1 cellular context compared by ENCODE assay signal in genomic region chr3:184154909-184155643, GRCh38.
TF ChIP-seq lines count a peak whose summit lies in the region.

TSS of gene DVL3 (plus strand) at chr3:184155377. CDS start at chr3:184155636, 259 bp downstream.

TF ChIP-seq in K562, 482 proteins besides CTCF, POLR2A, EP300 and RAD21 (continued from another document and continues in another):
- no peak for TF ChIP-seq ZBTB2 (IDR thresholded peaks at IDR 0.05)
- TF ChIP-seq NR2F6 (CRISPR knock-in tag; IDR thresholded peaks at IDR 0.05), result no peak
- TF ChIP-seq IFI16 (CRISPR knock-in tag; IDR thresholded peaks at IDR 0.05), result no peak
- TF ChIP-seq FOXA3 (CRISPR knock-in tag; conservative IDR thresholded peaks at IDR 0.05 in 1 of 2, IDR thresholded peaks at IDR 0.05 in 1 of 2), result no peak
- no peak for TF ChIP-seq RBM39 (optimal IDR thresholded peaks at IDR 0.05; ENCODE audit: low read depth, low read length)
- TF ChIP-seq NCOA2 (IDR thresholded peaks at IDR 0.05; ENCODE audit: partially characterized antibody in 2 of 2), result no peak
- TF ChIP-seq HSF4 (CRISPR knock-in tag; IDR thresholded peaks at IDR 0.05; ENCODE audit: borderline replicate concordance), result no peak
- TF ChIP-seq KLF16 (IDR thresholded peaks at IDR 0.05), result no peak
- TF ChIP-seq CHD1 (IDR thresholded peaks at IDR 0.05; ENCODE audit: low read length), result no peak
- TF ChIP-seq MYNN (IDR thresholded peaks at IDR 0.05), result no peak
- TF ChIP-seq MYNN (CRISPR knock-in tag; IDR thresholded peaks at IDR 0.05), result no peak
- TF ChIP-seq RBM17 (IDR thresholded peaks at IDR 0.05; ENCODE audit: borderline replicate concordance, low read depth, low read length), result no peak
- no peak for TF ChIP-seq KAT2B (IDR thresholded peaks at IDR 0.05; ENCODE audit: low read depth, low read length)
- no peak for TF ChIP-seq THRB (CRISPR knock-in tag; conservative IDR thresholded peaks at IDR 0.05)
- TF ChIP-seq L3MBTL2 (IDR thresholded peaks at IDR 0.05), result peak; percentile 88
- TF ChIP-seq NR3C1 (CRISPR knock-in tag; IDR thresholded peaks at IDR 0.05), result no peak
- TF ChIP-seq NR1H2 (CRISPR knock-in tag; IDR thresholded peaks at IDR 0.05), result no peak
- TF ChIP-seq ZNF318 (IDR thresholded peaks at IDR 0.05; ENCODE audit: borderline replicate concordance in 1 of 2, low read depth in 1 of 2), result no peak
- no peak for TF ChIP-seq BRD9 (IDR thresholded peaks at IDR 0.05; ENCODE audit: low read depth, partially characterized antibody)
- TF ChIP-seq ZNF384 (IDR thresholded peaks at IDR 0.05; ENCODE audit: low read depth, low read length), result no peak
- no peak for TF ChIP-seq RAD51 (IDR thresholded peaks at IDR 0.05; ENCODE audit: borderline replicate concordance, low read depth)
- TF ChIP-seq LARP7 (IDR thresholded peaks at IDR 0.05), result no peak
- TF ChIP-seq SNAPC5 (CRISPR knock-in tag; IDR thresholded peaks at IDR 0.05), result no peak
- no peak for TF ChIP-seq MLX (CRISPR knock-in tag; conservative IDR thresholded peaks at IDR 0.05)
- no peak for TF ChIP-seq ZNF551 (CRISPR knock-in tag; IDR thresholded peaks at IDR 0.05)
- TF ChIP-seq MEIS2 (IDR thresholded peaks at IDR 0.05; ENCODE audit: partially characterized antibody), result no peak
- TF ChIP-seq HNRNPL (IDR thresholded peaks at IDR 0.05; ENCODE audit: low read depth, low read length), result no peak
- TF ChIP-seq E2F3 (CRISPR knock-in tag; IDR thresholded peaks at IDR 0.05), result peak; percentile 78; the same call in 1 of the 2 replicates
- TF ChIP-seq HDAC3 (IDR thresholded peaks at IDR 0.05; ENCODE audit: borderline replicate concordance, partially characterized antibody), result no peak
- no peak for TF ChIP-seq JUND (IDR thresholded peaks at IDR 0.05; ENCODE audit: borderline replicate concordance, low read depth, low read length)
- no peak for TF ChIP-seq JUND (tag; IDR thresholded peaks at IDR 0.05; ENCODE audit: borderline replicate concordance, low read depth, low read length)
- no peak for TF ChIP-seq SMARCC2 (IDR thresholded peaks at IDR 0.05; ENCODE audit: low read depth)
- TF ChIP-seq PBX2 (CRISPR knock-in tag; IDR thresholded peaks at IDR 0.05; ENCODE audit: low read depth), result no peak
- no peak for TF ChIP-seq PBX2 (tag; conservative IDR thresholded peaks at IDR 0.05; ENCODE audit: low read depth)
- no peak for TF ChIP-seq CBX5 (IDR thresholded peaks at IDR 0.05; ENCODE audit: borderline replicate concordance, low read depth)
- no peak for TF ChIP-seq ZNF41 (CRISPR knock-in tag; conservative IDR thresholded peaks at IDR 0.05)
- TF ChIP-seq HNRNPK (IDR thresholded peaks at IDR 0.05; ENCODE audit: low read depth, low read length, poor library complexity, severe bottlenecking), result no peak
- TF ChIP-seq CSDE1 (IDR thresholded peaks at IDR 0.05), result no peak
- TF ChIP-seq TSC22D4 (tag; IDR thresholded peaks at IDR 0.05), result no peak
- no peak for TF ChIP-seq ZNF695 (CRISPR knock-in tag; IDR thresholded peaks at IDR 0.05)
- TF ChIP-seq PTTG1 (tag; IDR thresholded peaks at IDR 0.05; ENCODE audit: low read depth), result no peak
- TF ChIP-seq PHB2 (IDR thresholded peaks at IDR 0.05; ENCODE audit: low read depth), result no peak
- no peak for TF ChIP-seq KDM2B (CRISPR knock-in tag; IDR thresholded peaks at IDR 0.05)
- TF ChIP-seq RFX7 (CRISPR knock-in tag; IDR thresholded peaks at IDR 0.05), result no peak
- no peak for TF ChIP-seq ZNF197 (CRISPR knock-in tag; IDR thresholded peaks at IDR 0.05; ENCODE audit: low read depth)
- TF ChIP-seq ZBTB49 (CRISPR knock-in tag; IDR thresholded peaks at IDR 0.05; ENCODE audit: borderline replicate concordance), result no peak
- no peak for TF ChIP-seq RBM25 (IDR thresholded peaks at IDR 0.05; ENCODE audit: low read depth, low read length, severe bottlenecking)
- TF ChIP-seq NFRKB (IDR thresholded peaks at IDR 0.05; ENCODE audit: low read depth), result no peak
- TF ChIP-seq SRF (CRISPR knock-in tag; IDR thresholded peaks at IDR 0.05), result no peak
- TF ChIP-seq ZNF280B (CRISPR knock-in tag; IDR thresholded peaks at IDR 0.05), result no peak
- TF ChIP-seq PREB (CRISPR knock-in tag; IDR thresholded peaks at IDR 0.05), result no peak
- no peak for TF ChIP-seq FOXM1 (IDR thresholded peaks at IDR 0.05; ENCODE audit: low read depth)
- TF ChIP-seq FOXM1 (CRISPR knock-in tag; IDR thresholded peaks at IDR 0.05; ENCODE audit: low read depth), result no peak
